ENCODE assay signal across 8 cellular contexts in the genomic region with DNA sequence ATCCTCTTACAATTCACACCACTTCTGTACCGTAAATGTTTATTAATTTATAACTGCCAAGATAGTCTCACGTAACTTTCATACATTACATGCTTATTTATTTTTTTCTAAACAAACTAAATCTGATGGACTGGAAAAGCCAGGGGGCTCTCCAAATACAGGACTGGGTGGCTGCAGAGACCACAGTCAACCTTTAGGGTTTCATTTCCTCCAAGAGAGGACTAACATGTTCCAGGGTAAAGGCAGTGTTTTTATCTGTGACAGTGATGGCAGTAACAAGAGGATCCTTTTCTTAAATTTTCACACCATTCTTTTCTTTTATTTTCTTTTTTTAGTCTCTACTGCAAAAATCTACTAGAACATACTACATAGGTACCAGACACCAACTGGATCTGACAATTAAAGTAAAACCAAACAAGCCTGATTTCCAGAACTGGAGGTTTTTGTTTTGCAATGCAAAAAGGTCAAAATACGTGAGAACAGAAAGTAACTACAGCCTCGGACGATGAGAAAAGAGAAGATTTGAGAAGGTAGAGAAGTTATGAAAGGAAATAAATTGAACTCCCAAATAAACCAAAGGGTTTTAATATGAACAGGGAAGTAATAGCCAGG. TPM values are rescaled to one million over a fixed set of nuclear protein-coding genes. Genes with fewer than 3 reads are reported as not detected.
DNase-seq lines count a peak whose midpoint lies in the region; ATAC-seq, FAIRE-seq and TF ChIP-seq lines count a peak whose summit lies in the region.

No MANE protein-coding gene starts in this region.

- TF ChIP-seq RAD21 in IMR-90 (IDR thresholded peaks at IDR 0.05; ENCODE audit: low read length) (no peak), K562 (CRISPR knock-in tag; conservative IDR thresholded peaks at IDR 0.05 in 1 of 2, IDR thresholded peaks at IDR 0.05 in 1 of 2) (no peak)

- no peak for FAIRE-seq in K562 (lab: Jason Lieb, UNC)

- BruUV-seq in IMR-90 (replicated peaks; lab: Mats Ljungman, UMichigan), result no TSS peak
- no TSS peak for BruUV-seq in K562 (replicated peaks; lab: Mats Ljungman, UMichigan)

- H3K27me3 ChIP-seq in IMR-90 (ENCODE audit: control insufficient read depth, insufficient read depth, low read length) (no peaks in the 10 kb centered on the region), K562 (ENCODE audit: control insufficient read depth in 2 of 2, insufficient read depth in 2 of 2, low read length in 2 of 2) (no peaks in the 10 kb centered on the region)

- no peak overlapping the region for H2BK5ac ChIP-seq in IMR-90 (ENCODE audit: low read depth, low read length, poor library complexity, severe bottlenecking)

- in situ Hi-C loops in IMR-90 (cut with MboI; ENCODE audit: low sequenced_read_pairs) (no loop called here), K562 (cut with MboI) (no loop called here)

- H3K4me3 ChIP-seq in GM12865 (ENCODE audit: low read depth, low read length) (peak overlapping the region; percentile 100), IMR-90 (ENCODE audit: insufficient read depth, low read depth, low read length) (peak overlapping the region; percentile 94), K562 (peak overlapping the region; percentile 84), lower leg skin (ENCODE audit: low read depth, poor library complexity, severe bottlenecking) (peak overlapping the region; percentile 73), urinary bladder (ENCODE audit: low read depth, low read length) (peak overlapping the region; percentile 77)

- H3K56ac ChIP-seq in IMR-90 (ENCODE audit: extremely low read depth, insufficient read depth, low read length), result no peak overlapping the region

- WGBS in IMR-90 (ENCODE audit: extremely low coverage in 2 of 2, insufficient read length in 1 of 2), 2 experiments, result no CpG with 5 or more reads among the region's 5 CpGs
- WGBS in K562 (ENCODE audit: insufficient coverage, low coverage, missing lambda C conversion rate), result 11% methylated on average over 5 of the region's 5 CpGs
- 29 to 33% methylated on average over 5 of the region's 5 CpGs for WGBS in lower leg skin, 2 donors
- 8% methylated on average over 5 of the region's 5 CpGs for WGBS in urinary bladder

- no peak overlapping the region for H4K5ac ChIP-seq in IMR-90 (ENCODE audit: low read depth, low read length)

- H3K36me3 ChIP-seq in IMR-90 (ENCODE audit: control insufficient read depth, insufficient read depth, low read length) (no peaks in the 10 kb centered on the region), K562 (ENCODE audit: control insufficient read depth, insufficient read depth, low read length) (no peaks in the 10 kb centered on the region; the same call in 2 of the 3 replicates), urinary bladder (ENCODE audit: insufficient read depth) (peaks cover 2% of the 10 kb centered on the region)

- no peaks in the 10 kb centered on the region for H3K9me3 ChIP-seq in IMR-90 (ENCODE audit: control insufficient read depth, insufficient read depth, low read length)
- no peaks in the 10 kb centered on the region for H3K9me3 ChIP-seq in K562 (replicated peaks; ENCODE audit: control insufficient read depth, insufficient read depth, low read depth, low read length)

- no peak overlapping the region; a peak in 1 of 4 replicates for H4K8ac ChIP-seq in IMR-90 (ENCODE audit: low read depth in 2 of 2, low read length in 2 of 2)

- H3K4me1 ChIP-seq in IMR-90 (ENCODE audit: control insufficient read depth, insufficient read depth, low read length), result 0 out of 2 replicates have a peak, but pooled peaks cover 2% of the 10 kb centered on the region
- H3K4me1 ChIP-seq in K562 (replicated peaks in 1 of 2; ENCODE audit: control insufficient read depth in 2 of 2, insufficient read depth in 2 of 2, low read length in 2 of 2), result peaks cover 7 to 12% of the 10 kb centered on the region in 2 experiments; a peak in 4 of 5 replicates
- H3K4me1 ChIP-seq in urinary bladder (ENCODE audit: insufficient read depth), result no peaks in the 10 kb centered on the region

- H2BK120ac ChIP-seq in IMR-90 (ENCODE audit: low read depth, low read length), result no peak overlapping the region

- H3K14ac ChIP-seq in IMR-90 (replicated peaks; ENCODE audit: low read depth, low read length), result no peak overlapping the region

- H4K20me1 ChIP-seq in IMR-90 (ENCODE audit: insufficient read depth, low read length) (no peaks in the 10 kb centered on the region), K562 (replicated peaks; ENCODE audit: control insufficient read depth, insufficient read depth, low read length) (no peaks in the 10 kb centered on the region)

- peak; percentile 30 for ATAC-seq in GM21423 (IDR thresholded peaks at IDR 0.05; ENCODE audit: unreplicated experiment)
- no peak for ATAC-seq in IMR-90 (ENCODE audit: low read depth)
- peak; percentile 30; the same call in 2 of the 3 replicates for ATAC-seq in K562

- no peak overlapping the region for H2AK9ac ChIP-seq in IMR-90 (replicated peaks; ENCODE audit: low read depth, low read length, poor library complexity)

- no peak overlapping the region for H3K18ac ChIP-seq in IMR-90 (ENCODE audit: low read depth, low read length)

- H2BK20ac ChIP-seq in IMR-90 (ENCODE audit: low read depth, low read length), result no peak overlapping the region

- H3K9ac ChIP-seq in IMR-90 (ENCODE audit: low read depth, low read length) (no peak overlapping the region; the same call in 1 of the 2 replicates), K562 (ENCODE audit: insufficient read depth in 1 of 2, low read depth in 2 of 2, low read length in 2 of 2) (peak overlapping the region in 1 of 2 experiments; percentile 85; a peak in 3 of 4 replicates)

- H2AFZ ChIP-seq in IMR-90 (replicated peaks; ENCODE audit: low read length, poor library complexity), result no peak overlapping the region
- H2AFZ ChIP-seq in K562 (ENCODE audit: low read depth, low read length), result peak overlapping the region; percentile 85

- TF ChIP-seq EP300 in K562 (IDR thresholded peaks at IDR 0.05; ENCODE audit: low read length), result no peak

- TF ChIP-seq POLR2A in IMR-90 (IDR thresholded peaks at IDR 0.05; ENCODE audit: low read depth, low read length) (no peak), K562 (conservative IDR thresholded peaks at IDR 0.05) (no peak), lower leg skin (IDR thresholded peaks at IDR 0.05) (no peak)

- no peak overlapping the region for H2AK5ac ChIP-seq in IMR-90 (ENCODE audit: low read depth, low read length)

- peaks cover 4 to 5% of the 10 kb centered on the region in 2 experiments for H3K79me1 ChIP-seq in IMR-90 (ENCODE audit: low read depth in 1 of 2, low read length in 2 of 2)

- no peak overlapping the region for H3K23ac ChIP-seq in IMR-90 (ENCODE audit: low read depth, low read length)

- H3K4ac ChIP-seq in IMR-90 (ENCODE audit: low read depth, low read length), result no peak overlapping the region

- dilution Hi-C loops in IMR-90 (cut with HindIII; ENCODE audit: low sequenced_read_pairs, unreplicated experiment), result no loop called here

- POLR2A ChIA-PET in IMR-90 (lab: Charles Lee; ENCODE audit: unreplicated experiment), result no interaction called here
- POLR2A ChIA-PET in K562 (lab: Yijun Ruan, JAX), result interaction anchor here (1.6 kb wide), 1 partner anchor 9 kb away, joined by 6 read pairs; no protein-coding TSS in a partner anchor

- H3K9me1 ChIP-seq in IMR-90 (ENCODE audit: insufficient read depth, low read length), result no peaks in the 10 kb centered on the region
- H3K9me1 ChIP-seq in K562 (ENCODE audit: control insufficient read depth, insufficient read depth, low read length), result no peaks in the 10 kb centered on the region

- DNase-seq in GM12865 (ENCODE audit: low read depth), result peak; percentile 68
- DNase-seq in IMR-90, result no peak
- peak in 2 of 4 experiments; percentile 11 to 34 for DNase-seq in K562 (ENCODE audit: extremely low read depth in 1 of 4, low spot score in 3 of 4)
- DNase-seq in lower leg skin (ENCODE audit: low spot score in 2 of 2), result no peak
- no peak for DNase-seq in NK-92 (lab: John Stamatoyannopoulos, UW; ENCODE audit: unreplicated experiment)
- no peak for DNase-seq in HPDE6-E6E7 (ENCODE audit: extremely low spot score)

- H3K4me2 ChIP-seq in IMR-90 (ENCODE audit: low read depth, low read length), result peak overlapping the region; percentile 94
- H3K4me2 ChIP-seq in K562 (ENCODE audit: insufficient read depth, low read length), result peak overlapping the region; percentile 93

- H2BK15ac ChIP-seq in IMR-90 (ENCODE audit: low read depth, low read length), result no peak overlapping the region

- no peak overlapping the region for H4K91ac ChIP-seq in IMR-90 (ENCODE audit: insufficient read depth, low read depth, low read length)

- H3K27ac ChIP-seq in IMR-90 (ENCODE audit: insufficient read depth, low read length) (no peak overlapping the region), K562 (ENCODE audit: extremely low read depth, low read depth, low read length) (peak overlapping the region; percentile 88; the same call in 2 of the 3 replicates), urinary bladder (ENCODE audit: low read depth) (peak overlapping the region; percentile 92)

- intact Hi-C loops in IMR-90 (cut with micrococcal nuclease) (no loop called here), K562 (cut with micrococcal nuclease) (loop anchor here (5.0 kb wide), 1 partner anchor 58 kb away; no protein-coding TSS in a partner anchor), lower leg skin (cut with DNase I; ENCODE audit: low total_unique reads) (no loop called here)

- CTCF ChIA-PET in IMR-90 (lab: Yijun Ruan, JAX) (interaction anchor here (1.3 kb wide), 1 partner anchor 18 kb away, joined by 3 read pairs; no protein-coding TSS in a partner anchor), K562 (lab: Yijun Ruan, JAX; ENCODE audit: low intra/inter-chr PET ratio) (interaction anchor here (0.8 kb wide), 1 partner anchor 16 kb away, joined by 4 read pairs; no protein-coding TSS in a partner anchor)

- TF ChIP-seq CTCF in GM12865 (IDR thresholded peaks at IDR 0.05; ENCODE audit: insufficient read depth, low read depth, low read length, missing control alignments), result peak; percentile 10
- no peak for TF ChIP-seq CTCF in IMR-90 (conservative IDR thresholded peaks at IDR 0.05; ENCODE audit: low read depth, low read length)
- peak in 1 of 3 experiments; percentile 14; a peak in 1 of 6 replicates for TF ChIP-seq CTCF in K562 (IDR thresholded peaks at IDR 0.05 in 2 of 3, conservative IDR thresholded peaks at IDR 0.05 in 1 of 3; ENCODE audit: insufficient read depth in 2 of 3, low read depth in 1 of 3, low read length in 3 of 3)
- no peak for TF ChIP-seq CTCF in lower leg skin (IDR thresholded peaks at IDR 0.05)

- peaks cover 55% of the 10 kb centered on the region for H3K79me2 ChIP-seq in K562 (ENCODE audit: control insufficient read depth, insufficient read depth, low read length)

RNA-seq across cellular contexts. Expression of a gene that starts 1.2 kb away (rescaled TPM):
- 3.9 and 12.8 TPM in 2 replicates for total RNA-seq in IMR-90 (2012; rRNA removed)
- polyA plus RNA-seq in IMR-90 (2012; rRNA removed), result 6.7 and 8.7 TPM in 2 replicates
- 1.2 TPM in 2 replicates for polyA plus RNA-seq in IMR-90 (2012; cell fraction: cytosol; rRNA removed)
- polyA plus RNA-seq in IMR-90 (2012; cell fraction: nucleus; rRNA removed; ENCODE audit: low replicate concordance), result 0.47 and 3.9 TPM in 2 replicates
- total RNA-seq in K562 (2011; cell fraction: chromatin; rRNA removed; ENCODE audit: low replicate concordance), result 17.8 and 55.4 TPM in 2 replicates
- 22.0 and 25.8 TPM in 2 replicates for total RNA-seq in K562 (2011; cell fraction: nucleolus; rRNA removed)
- 39.2 and 40.0 TPM in 2 replicates for total RNA-seq in K562 (2011; cell fraction: nucleoplasm; rRNA removed)
- 14.0 and 16.2 TPM in 2 replicates for total RNA-seq in K562 (2014; rRNA removed)
- 32.8 and 36.2 TPM in 2 replicates for total RNA-seq in K562 (2014; rRNA removed; fragmentation: Illumina TruSeq; extraction: Trizol)
- 24.6 and 26.5 TPM in 2 replicates for total RNA-seq in K562 (2015; rRNA removed; fragmentation: Illumina TruSeq; extraction: Trizol)
- 19.5 and 21.4 TPM in 2 replicates for total RNA-seq in K562 (2021)
- polyA plus RNA-seq in K562 (2011; rRNA removed), result 20.2 and 31.2 TPM in 2 replicates
- polyA plus RNA-seq in K562 (2011; cell fraction: cytosol; rRNA removed), result 4.2 and 13.3 TPM in 2 replicates
- polyA plus RNA-seq in K562 (2011; cell fraction: nucleus; rRNA removed), result 7.4 and 11.4 TPM in 2 replicates
- polyA plus RNA-seq in K562 (2012), result 19.7 and 22.0 TPM in 2 replicates
- polyA plus RNA-seq in K562 (2014; fragmentation: Illumina TruSeq; extraction: Trizol), result 21.1 and 24.0 TPM in 2 replicates
- 10 to 100 TPM; 64.3 to 85.2 TPM for polyA plus RNA-seq in K562 (2014; fragmentation: Nextera tagmentation; extraction: Ambion mirVana)
- 21.3 and 22.2 TPM in 2 replicates for polyA plus RNA-seq in K562 (2014; rRNA removed)
- 27.8 and 29.0 TPM in 2 replicates for polyA minus RNA-seq in K562 (2011; rRNA and poly(A)+ RNA removed)
- polyA minus RNA-seq in K562 (2011; cell fraction: cytosol; rRNA and poly(A)+ RNA removed), result 6.0 and 10.0 TPM in 2 replicates
- polyA minus RNA-seq in K562 (2011; cell fraction: nucleus; rRNA and poly(A)+ RNA removed), result 26.8 and 38.5 TPM in 2 replicates
- total RNA-seq in lower leg skin, result 10 to 100 TPM; 61.1 to 67.4 (median 65.0) TPM
- 86.8 TPM for total RNA-seq in urinary bladder
- polyA plus RNA-seq in urinary bladder, result 50.4 TPM
